ENCODE assay signal across 8 cellular contexts in the genomic region with DNA sequence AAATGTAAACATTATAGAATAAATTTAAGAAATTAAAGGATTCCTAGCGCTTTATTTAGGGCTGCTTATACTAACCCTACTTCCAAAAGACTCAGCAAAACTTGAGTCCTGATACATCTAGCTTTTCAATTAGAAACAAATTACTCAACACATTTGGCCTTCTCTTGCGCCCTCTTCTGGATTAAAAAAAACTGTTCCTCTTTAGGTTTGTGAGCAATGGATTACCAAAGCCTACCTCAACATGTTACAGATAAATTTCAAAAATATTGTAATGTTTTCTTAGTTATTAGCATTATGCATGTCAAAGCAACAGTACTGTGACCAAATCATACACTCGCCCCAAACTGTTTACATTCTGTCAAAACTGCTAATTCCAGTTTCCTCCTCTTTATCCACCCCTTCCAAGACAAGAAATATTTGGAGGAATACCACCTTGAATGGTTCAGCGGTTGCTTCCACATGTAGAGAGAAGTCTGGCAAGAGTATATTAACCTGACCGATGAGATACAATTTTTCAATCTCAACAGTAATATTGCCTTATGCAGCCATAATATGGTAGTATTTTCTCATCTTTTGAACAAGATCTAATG. TPM values are rescaled to one million over a fixed set of nuclear protein-coding genes. Genes with fewer than 3 reads are reported as not detected.
A peak's percentile ranks its signal among the peaks of the same experiment; 100 is the strongest.
DNase-seq lines count a peak whose midpoint lies in the region; ATAC-seq and TF ChIP-seq lines count a peak whose summit lies in the region.

No MANE protein-coding gene starts in this region.

- H2AK5ac ChIP-seq in mesenchymal stem cell (ENCODE audit: low read length, severe bottlenecking) = no peak overlapping the region

- H3K27me3 ChIP-seq in cardiac muscle cell (no peaks in the 10 kb centered on the region), mesenchymal stem cell (ENCODE audit: control insufficient read depth in 1 of 2, insufficient read depth in 1 of 2, low read length in 2 of 2) (no peaks in the 10 kb centered on the region), upper lobe of right lung (no peaks in the 10 kb centered on the region)

- no peak overlapping the region for H4K91ac ChIP-seq in mesenchymal stem cell (ENCODE audit: low read length)

- peak overlapping the region; percentile 100 for H3K9ac ChIP-seq in mesenchymal stem cell (ENCODE audit: low read length)

- H3K23ac ChIP-seq in mesenchymal stem cell (ENCODE audit: low read length in 2 of 2) = no peak overlapping the region

- intact Hi-C loops in cardiac septum (cut with DNase I) = loop anchor here (5.0 to 10.0 kb wide), 4 partner anchors 39 to 339 kb away; a partner anchor contains a TSS
- intact Hi-C loops in upper lobe of right lung (cut with DNase I) = no loop called here

- WGBS in mesenchymal stem cell = 25% methylated on average over 2 of the region's 5 CpGs

- DNase-seq in cardiac muscle cell (ENCODE audit: low read depth in 1 of 2, low spot score in 1 of 2) (peak; percentile 65 to 78), cardiac septum (ENCODE audit: low spot score) (no peak), M059J (ENCODE audit: low read depth) (peak; percentile 73), SHP77 treated with DMSO at 0.1 percent for 48 hours (lab: John Stamatoyannopoulos, UW) (peak; percentile 24), dedifferentiated amniotic fluid mesenchymal stem cell (ENCODE audit: extremely low spot score) (peak; percentile 78), mesenchymal stem cell (peak; percentile 80), upper lobe of right lung (no peak)

- H2BK12ac ChIP-seq in mesenchymal stem cell (ENCODE audit: low read length in 2 of 2) = no peak overlapping the region

- peaks cover 18% of the 10 kb centered on the region for H3K4me1 ChIP-seq in cardiac muscle cell (ENCODE audit: low read depth)
- H3K4me1 ChIP-seq in mesenchymal stem cell (ENCODE audit: control insufficient read depth, insufficient read depth, low read depth, low read length) = peaks cover 8% of the 10 kb centered on the region
- H3K4me1 ChIP-seq in upper lobe of right lung = peaks cover 48% of the 10 kb centered on the region

- peak overlapping the region; percentile 96 for H3K4me3 ChIP-seq in cardiac muscle cell
- peak overlapping the region in 1 of 2 experiments; percentile 96 for H3K4me3 ChIP-seq in mesenchymal stem cell (ENCODE audit: insufficient read depth in 1 of 2, low read depth in 1 of 2, low read length in 2 of 2)
- H3K4me3 ChIP-seq in upper lobe of right lung = peak overlapping the region; percentile 93

- no peak overlapping the region for H4K8ac ChIP-seq in mesenchymal stem cell (ENCODE audit: low read length)

- no peak overlapping the region for H2BK120ac ChIP-seq in mesenchymal stem cell (ENCODE audit: low read depth, low read length)

- H3K27ac ChIP-seq in cardiac muscle cell (peak overlapping the region; percentile 96), mesenchymal stem cell (ENCODE audit: low read length, poor library complexity, severe bottlenecking) (no peak overlapping the region), upper lobe of right lung (no peak overlapping the region)

- H3K4me2 ChIP-seq in mesenchymal stem cell (ENCODE audit: low read length, poor library complexity, severe bottlenecking) = peak overlapping the region; percentile 82

- peak; percentile 54 for TF ChIP-seq CTCF in cardiac muscle cell (IDR thresholded peaks at IDR 0.05; ENCODE audit: low read depth, low read length)
- TF ChIP-seq CTCF in upper lobe of right lung (IDR thresholded peaks at IDR 0.05) = peak; percentile 71

- no peak for ATAC-seq in upper lobe of right lung
- no peak for ATAC-seq in GM19395 (IDR thresholded peaks at IDR 0.05; ENCODE audit: unreplicated experiment)

- H2BK15ac ChIP-seq in mesenchymal stem cell (ENCODE audit: low read depth, poor library complexity, severe bottlenecking) = no peak overlapping the region

- H2BK5ac ChIP-seq in mesenchymal stem cell (ENCODE audit: low read depth, low read length, poor library complexity, severe bottlenecking) = no peak overlapping the region

- H3K4ac ChIP-seq in mesenchymal stem cell (ENCODE audit: low read depth in 1 of 2, low read length in 2 of 2) = no peak overlapping the region

- H3K9me3 ChIP-seq in cardiac muscle cell (ENCODE audit: low read depth) = no peaks in the 10 kb centered on the region
- H3K9me3 ChIP-seq in mesenchymal stem cell (ENCODE audit: control insufficient read depth, low read length) = no peaks in the 10 kb centered on the region
- H3K9me3 ChIP-seq in upper lobe of right lung = no peaks in the 10 kb centered on the region

- no peak overlapping the region for H3K18ac ChIP-seq in mesenchymal stem cell (ENCODE audit: low read depth in 1 of 2, low read length in 2 of 2)

- no peak overlapping the region for H3K14ac ChIP-seq in mesenchymal stem cell (ENCODE audit: low read length in 2 of 2)

- H3K36me3 ChIP-seq in cardiac muscle cell (peaks cover 19% of the 10 kb centered on the region), mesenchymal stem cell (ENCODE audit: control insufficient read depth in 1 of 2, insufficient read depth in 2 of 2, low read depth in 1 of 2, low read length in 2 of 2) (peaks cover 13 to 40% of the 10 kb centered on the region in 2 experiments), upper lobe of right lung (peaks cover 37% of the 10 kb centered on the region)

- H3K79me1 ChIP-seq in mesenchymal stem cell (replicated peaks; ENCODE audit: low read length, poor library complexity, severe bottlenecking) = no peaks in the 10 kb centered on the region

- no peak overlapping the region for H2AFZ ChIP-seq in mesenchymal stem cell (ENCODE audit: low read depth, low read length)

RNA-seq across cellular contexts. Expression of a gene that starts 2.7 kb away (rescaled TPM):
- total RNA-seq in cardiac muscle cell = 16.8 and 28.2 TPM in 2 replicates
- 9.7 and 15.7 TPM in 2 replicates for polyA plus RNA-seq in cardiac muscle cell
- 39.2 TPM for total RNA-seq in cardiac septum
- total RNA-seq in M059J (2014; rRNA removed; shearing (Covaris generic)) = 29.7 and 40.6 TPM in 2 replicates
- polyA plus RNA-seq in mesenchymal stem cell (2013, experiment 1 of 2) = 24.4 TPM
- 22.7 TPM for polyA plus RNA-seq in mesenchymal stem cell (2013, experiment 2 of 2)
- total RNA-seq in upper lobe of right lung = 51.5 TPM

RNA-seq across cellular contexts. Expression of a gene that starts 44.6 kb away (rescaled TPM):
- not detected in 2 replicates for total RNA-seq in cardiac muscle cell
- not detected in 2 replicates for polyA plus RNA-seq in cardiac muscle cell
- not detected for total RNA-seq in cardiac septum
- total RNA-seq in M059J (2014; rRNA removed; shearing (Covaris generic)) = not detected in 2 replicates
- not detected for polyA plus RNA-seq in mesenchymal stem cell (2013, experiment 1 of 2)
- not detected for polyA plus RNA-seq in mesenchymal stem cell (2013, experiment 2 of 2)
- total RNA-seq in upper lobe of right lung = not detected

Comparison
In these comparisons a context has a peak if more than half of its experiments do, and no peak if none do; other contexts are left out.
1. DNase-seq: peak in cardiac muscle cell (2 of 2), M059J (single experiment), SHP77 treated with DMSO at 0.1 percent for 48 hours (single experiment), dedifferentiated amniotic fluid mesenchymal stem cell (single experiment) and mesenchymal stem cell (single experiment); none in cardiac septum (single experiment) and upper lobe of right lung (single experiment).